In genomic region chr6:80541186-80541585, GRCh38 we compare ENCODE assay signal across 11 cellular contexts.
A peak's percentile ranks its signal among the peaks of the same experiment; 100 is the strongest.
DNase-seq lines count a peak whose midpoint lies in the region; ATAC-seq and TF ChIP-seq lines count a peak whose summit lies in the region.
"Had no signal": no experiment of that assay in that cellular context is flagged by ENCODE, and none has a peak within 500 bp of the region (broad histone marks: within the 10 kb centered on the region; RNA-seq: fewer than 3 reads in every experiment).

No MANE protein-coding gene starts in this region.

- H3K4me3 ChIP-seq in kidney epithelial cell (ENCODE audit: low read depth, low read length) (no peak overlapping the region), prostate gland (no peak overlapping the region)
- H3K4me3 ChIP-seq: uterus had no signal

- peaks cover 23% of the 10 kb centered on the region for H3K4me1 Mint-ChIP-seq in T-helper 1 cell treated with Interleukin-12 subunit alpha and Interleukin-12 subunit beta and Interleukin-4 antibody, amounts not matched to agents 30 μg/mL and 1 μg/mL, for 36 hours (ENCODE audit: low read depth)

- DNase-seq in GM04504 (ENCODE audit: low read depth) = peak; percentile 52
- peak; percentile 78 for DNase-seq in kidney epithelial cell (ENCODE audit: low read depth)
- DNase-seq in KBM-7 = no peak
- no peak for DNase-seq in prostate gland (ENCODE audit: low spot score)
- DNase-seq in NCI-H2227 (lab: John Stamatoyannopoulos, UW; ENCODE audit: unreplicated experiment) = no peak
- DNase-seq: NCI-H526 treated with DMSO at 0.1 percent for 48 hours, uterus had no signal

- peak overlapping the region; percentile 18 for H3K27ac Mint-ChIP-seq in T-helper 1 cell treated with Interleukin-12 subunit alpha and Interleukin-12 subunit beta and Interleukin-4 antibody, amounts not matched to agents 30 μg/mL and 1 μg/mL, for 36 hours

- no peaks in the 10 kb centered on the region for H3K9me3 ChIP-seq in prostate gland
- H3K9me3 ChIP-seq: uterus had no signal

- H3K27me3 ChIP-seq in kidney epithelial cell (ENCODE audit: control insufficient read depth, insufficient read depth, low read length) (no peaks in the 10 kb centered on the region), prostate gland (replicated peaks; ENCODE audit: insufficient read depth) (no peaks in the 10 kb centered on the region)
- H3K27me3 ChIP-seq: uterus had no signal

- H3K27me3 Mint-ChIP-seq in T-helper 1 cell treated with Interleukin-12 subunit alpha and Interleukin-12 subunit beta and Interleukin-4 antibody, amounts not matched to agents 30 μg/mL and 1 μg/mL, for 36 hours (ENCODE audit: low read depth) = no peaks in the 10 kb centered on the region

- TF ChIP-seq CTCF in kidney epithelial cell (IDR thresholded peaks at IDR 0.05; ENCODE audit: insufficient read depth, low read length, poor library complexity, severe bottlenecking) = no peak
- TF ChIP-seq CTCF in prostate gland (IDR thresholded peaks at IDR 0.05) = no peak

- peaks cover 7% of the 10 kb centered on the region for H3K9me3 Mint-ChIP-seq in T-helper 1 cell treated with Interleukin-12 subunit alpha and Interleukin-12 subunit beta and Interleukin-4 antibody, amounts not matched to agents 30 μg/mL and 1 μg/mL, for 36 hours

- no peak overlapping the region for H3K4me3 Mint-ChIP-seq in T-helper 1 cell treated with Interleukin-12 subunit alpha and Interleukin-12 subunit beta and Interleukin-4 antibody, amounts not matched to agents 30 μg/mL and 1 μg/mL, for 36 hours

- H3K36me3 ChIP-seq in kidney epithelial cell (ENCODE audit: control insufficient read depth, insufficient read depth, low read length) = no peaks in the 10 kb centered on the region
- H3K36me3 ChIP-seq in prostate gland = no peaks in the 10 kb centered on the region
- H3K36me3 ChIP-seq: uterus had no signal

- peaks cover 4% of the 10 kb centered on the region for H3K36me3 Mint-ChIP-seq in T-helper 1 cell treated with Interleukin-12 subunit alpha and Interleukin-12 subunit beta and Interleukin-4 antibody, amounts not matched to agents 30 μg/mL and 1 μg/mL, for 36 hours (ENCODE audit: low read depth)

- H3K4me1 ChIP-seq in prostate gland (replicated peaks) = no peaks in the 10 kb centered on the region
- H3K4me1 ChIP-seq: uterus had no signal

- TF ChIP-seq POLR2A in prostate gland (IDR thresholded peaks at IDR 0.05) = no peak

- H3K27ac ChIP-seq in prostate gland = no peak overlapping the region
- H3K27ac ChIP-seq: uterus, VCaP had no signal

- in situ Hi-C loops in KBM-7 (cut with MboI; ENCODE audit: low pct_unique_long_range_greater_than_20kb, low sequenced_read_pairs) = no loop called here

- intact Hi-C loops in prostate gland (cut with DNase I) = no loop called here

- ATAC-seq in HG02759 (IDR thresholded peaks at IDR 0.05; ENCODE audit: unreplicated experiment) = peak; percentile 41
- ATAC-seq in HG02642 (IDR thresholded peaks at IDR 0.05; ENCODE audit: poor library complexity, unreplicated experiment) = no peak

Comparison
In these comparisons a context has a peak if more than half of its experiments do, and no peak if none do; other contexts are left out.
1. DNase-seq: peak in GM04504 (single experiment) and kidney epithelial cell (single experiment); none in KBM-7 (single experiment), prostate gland (single experiment) and NCI-H2227 (single experiment).